In genomic region chr3:127445581-127446368, GRCh38 we compare ENCODE assay signal across 20 cellular contexts.
DNase-seq lines count a peak whose midpoint lies in the region; ATAC-seq and TF ChIP-seq lines count a peak whose summit lies in the region.
"Had no signal": no experiment of that assay in that cellular context is flagged by ENCODE, and none has a peak within 500 bp of the region (broad histone marks: within the 10 kb centered on the region; RNA-seq: fewer than 3 reads in every experiment).

No MANE protein-coding gene starts in this region.

- no peak for ATAC-seq in omental fat pad (ENCODE audit: low FRiP score)
- ATAC-seq in activated CD4-positive, alpha-beta T cell treated with anti-CD3 and anti-CD28 coated beads for 36 hours, result no peak

- no peaks in the 10 kb centered on the region for H3K36me3 ChIP-seq in right atrium auricular region
- H3K36me3 ChIP-seq: neutrophil, SJSA1 had no signal

- H3K27ac ChIP-seq in right atrium auricular region, result no peak overlapping the region
- H3K27ac ChIP-seq: neutrophil, SJSA1 had no signal

- no peak overlapping the region for H3K4me3 Mint-ChIP-seq in activated CD4-positive, alpha-beta T cell treated with anti-CD3 and anti-CD28 coated beads for 36 hours
- H3K4me3 Mint-ChIP-seq in activated CD4-positive, alpha-beta T cell treated with anti-CD3 and anti-CD28 coated beads, Interleukin-2, amount 10 ng/mL, durations not matched to agents 24 days and 14 days, result no peak overlapping the region
- H3K4me3 Mint-ChIP-seq: dendritic cell treated with granulocyte-macrophage colony-stimulating factor and Interleukin-4, amounts not matched to agents 40 ng/mL and 50 ng/mL, for 4 days had no signal

- POLR2A ChIA-PET in activated CD4-positive, alpha-beta T cell treated with anti-CD3 and anti-CD28 coated beads for 36 hours (lab: Charles Lee), result no interaction called here

- CTCF ChIA-PET in activated CD4-positive, alpha-beta T cell treated with anti-CD3 and anti-CD28 coated beads for 36 hours (lab: Charles Lee), result no interaction called here

- H3K4me3 ChIP-seq in right atrium auricular region, result no peak overlapping the region
- H3K4me3 ChIP-seq: SJSA1 had no signal

- no peaks in the 10 kb centered on the region for H3K9me3 ChIP-seq in right atrium auricular region
- H3K9me3 ChIP-seq: neutrophil, SJSA1 had no signal

- H3K36me3 Mint-ChIP-seq in activated CD4-positive, alpha-beta T cell treated with anti-CD3 and anti-CD28 coated beads for 36 hours (ENCODE audit: low read depth), result no peaks in the 10 kb centered on the region
- no peaks in the 10 kb centered on the region for H3K36me3 Mint-ChIP-seq in activated CD4-positive, alpha-beta T cell treated with anti-CD3 and anti-CD28 coated beads, Interleukin-2, amount 10 ng/mL, durations not matched to agents 24 days and 14 days (ENCODE audit: low read depth)

- no peak for TF ChIP-seq CTCF in right atrium auricular region (IDR thresholded peaks at IDR 0.05)
- no peak for TF ChIP-seq CTCF in omental fat pad (IDR thresholded peaks at IDR 0.05)

- H3K27me3 ChIP-seq in right atrium auricular region, result no peaks in the 10 kb centered on the region
- H3K27me3 ChIP-seq: neutrophil had no signal

- no peaks in the 10 kb centered on the region for H3K9me3 Mint-ChIP-seq in activated CD4-positive, alpha-beta T cell treated with anti-CD3 and anti-CD28 coated beads for 36 hours (ENCODE audit: low read depth)
- H3K9me3 Mint-ChIP-seq in activated CD4-positive, alpha-beta T cell treated with anti-CD3 and anti-CD28 coated beads, Interleukin-2, amount 10 ng/mL, durations not matched to agents 24 days and 14 days, result no peaks in the 10 kb centered on the region
- H3K9me3 Mint-ChIP-seq: dendritic cell treated with granulocyte-macrophage colony-stimulating factor and Interleukin-4, amounts not matched to agents 40 ng/mL and 50 ng/mL, for 4 days had no signal

- intact Hi-C loops in cardiac septum (cut with DNase I), result no loop called here
- intact Hi-C loops in activated CD4-positive, alpha-beta T cell treated with anti-CD3 and anti-CD28 coated beads for 36 hours (cut with DNase I, micrococcal nuclease), result no loop called here
- intact Hi-C loops in activated CD4-positive, alpha-beta T cell treated with anti-CD3 and anti-CD28 coated beads, Interleukin-2, amount 10 ng/mL, durations not matched to agents 24 days and 14 days (cut with micrococcal nuclease), result no loop called here

- DNase-seq in cardiac septum (ENCODE audit: low spot score) (peak; percentile 71), right atrium auricular region (ENCODE audit: low spot score) (no peak), ecto neural progenitor cell (ENCODE audit: low spot score) (peak; percentile 35), omental fat pad (ENCODE audit: low spot score) (peak; percentile 21), DMS 273 (lab: John Stamatoyannopoulos, UW; ENCODE audit: unreplicated experiment) (no peak)
- no peak for DNase-seq in activated CD4-positive, alpha-beta T cell treated with anti-CD3 and anti-CD28 coated beads for 36 hours
- DNase-seq in activated CD4-positive, alpha-beta T cell treated with anti-CD3 and anti-CD28 coated beads, Interleukin-2, amount 10 ng/mL, durations not matched to agents 24 days and 14 days, result no peak
- DNase-seq: activated CD4-positive, alpha-beta T cell treated with anti-CD3 and anti-CD28 coated beads, Interleukin-2, amount 50 U/mL, for 4 hours; activated CD8-positive, alpha-beta memory T cell treated with anti-CD3 and anti-CD28 coated beads, Interleukin-2, amount 50 U/mL, for 48 hours; activated gamma-delta T cell; C1 segment of cervical spinal cord; Calu3; Karpas-422; NCI-H1694 treated with DMSO at 0.1 percent for 48 hours; NCI-H69; stimulated activated CD4-positive, alpha-beta T cell treated with anti-CD3 and anti-CD28 coated beads, Interleukin-12 subunit alpha, Interleukin-12 subunit beta, amount 100 ng/mL, for 4 hours; trophoblast cell had no signal

- peaks cover 2% of the 10 kb centered on the region for H3K27me3 Mint-ChIP-seq in activated CD4-positive, alpha-beta T cell treated with anti-CD3 and anti-CD28 coated beads for 36 hours
- no peaks in the 10 kb centered on the region for H3K27me3 Mint-ChIP-seq in activated CD4-positive, alpha-beta T cell treated with anti-CD3 and anti-CD28 coated beads, Interleukin-2, amount 10 ng/mL, durations not matched to agents 24 days and 14 days

- H3K4me1 ChIP-seq in right atrium auricular region, result no peaks in the 10 kb centered on the region
- H3K4me1 ChIP-seq: SJSA1 had no signal

- no peak overlapping the region for H3K27ac Mint-ChIP-seq in activated CD4-positive, alpha-beta T cell treated with anti-CD3 and anti-CD28 coated beads for 36 hours
- H3K27ac Mint-ChIP-seq in activated CD4-positive, alpha-beta T cell treated with anti-CD3 and anti-CD28 coated beads, Interleukin-2, amount 10 ng/mL, durations not matched to agents 24 days and 14 days, result no peak overlapping the region
- H3K27ac Mint-ChIP-seq: dendritic cell treated with granulocyte-macrophage colony-stimulating factor and Interleukin-4, amounts not matched to agents 40 ng/mL and 50 ng/mL, for 4 days had no signal

- H3K4me1 Mint-ChIP-seq in activated CD4-positive, alpha-beta T cell treated with anti-CD3 and anti-CD28 coated beads for 36 hours, result no peaks in the 10 kb centered on the region
- no peaks in the 10 kb centered on the region for H3K4me1 Mint-ChIP-seq in activated CD4-positive, alpha-beta T cell treated with anti-CD3 and anti-CD28 coated beads, Interleukin-2, amount 10 ng/mL, durations not matched to agents 24 days and 14 days

Comparison
In these comparisons a context has a peak if more than half of its experiments do, and no peak if none do; other contexts are left out.
1. DNase-seq: peak in cardiac septum (single experiment), ecto neural progenitor cell (single experiment) and omental fat pad (single experiment); none in right atrium auricular region (single experiment), activated CD4-positive, alpha-beta T cell treated with anti-CD3 and anti-CD28 coated beads for 36 hours (single experiment), activated CD4-positive, alpha-beta T cell treated with anti-CD3 and anti-CD28 coated beads, Interleukin-2, amount 10 ng/mL, durations not matched to agents 24 days and 14 days (single experiment) and DMS 273 (single experiment).